ENCODE assay signal across 13 cellular contexts in genomic region chr5:33272288-33272687, GRCh38.
A peak's percentile ranks its signal among the peaks of the same experiment; 100 is the strongest.
DNase-seq lines count a peak whose midpoint lies in the region; ATAC-seq and TF ChIP-seq lines count a peak whose summit lies in the region.
"Had no signal": no experiment of that assay in that cellular context is flagged by ENCODE, and none has a peak within 500 bp of the region (broad histone marks: within the 10 kb centered on the region; RNA-seq: fewer than 3 reads in every experiment).

No MANE protein-coding gene starts in this region.

- H3K36me3 Mint-ChIP-seq in chondrocyte (ENCODE audit: low read depth): no peaks in the 10 kb centered on the region
- H3K36me3 Mint-ChIP-seq: CD4-positive, CD25-positive, alpha-beta regulatory T cell had no signal

- H3K4me3 Mint-ChIP-seq in chondrocyte (ENCODE audit: unreplicated experiment): no peak overlapping the region
- H3K4me3 Mint-ChIP-seq: CD4-positive, CD25-positive, alpha-beta regulatory T cell had no signal

- peaks cover 5% of the 10 kb centered on the region for H3K9me3 Mint-ChIP-seq in chondrocyte (ENCODE audit: low read depth)

- peaks cover 60% of the 10 kb centered on the region for H3K4me1 Mint-ChIP-seq in chondrocyte (ENCODE audit: low read depth)
- H3K4me1 Mint-ChIP-seq: CD4-positive, CD25-positive, alpha-beta regulatory T cell had no signal

- peak; percentile 52 for DNase-seq in AG09319 (ENCODE audit: extremely low read depth, low read depth)
- DNase-seq in LoVo (ENCODE audit: low spot score): peak; percentile 25
- DNase-seq in chondrocyte (ENCODE audit: low spot score): no peak
- DNase-seq in kidney tubule cell (ENCODE audit: low spot score): peak; percentile 92
- no peak for DNase-seq in NCI-H82 treated with DMSO at 0.1 percent for 48 hours (lab: John Stamatoyannopoulos, UW; ENCODE audit: unreplicated experiment)
- DNase-seq: activated CD4-positive, alpha-beta T cell treated with anti-CD3 and anti-CD28 coated beads, Interleukin-2, amount 50 U/mL, for 48 hours; CD4-positive, CD25-positive, alpha-beta regulatory T cell; colonic mucosa; NCI-H524; right cardiac atrium had no signal

- no peaks in the 10 kb centered on the region for H3K27me3 Mint-ChIP-seq in chondrocyte (ENCODE audit: low read depth)

- no peak for TF ChIP-seq CTCF in AG09319 (IDR thresholded peaks at IDR 0.05; ENCODE audit: low read depth, low read length)
- TF ChIP-seq CTCF in chondrocyte (IDR thresholded peaks at IDR 0.05): no peak

- ATAC-seq in GM19328 (IDR thresholded peaks at IDR 0.05; ENCODE audit: unreplicated experiment) (no peak), GM18520 (IDR thresholded peaks at IDR 0.05; ENCODE audit: unreplicated experiment) (no peak), GM18867 (IDR thresholded peaks at IDR 0.05; ENCODE audit: unreplicated experiment) (no peak)

- H3K27ac Mint-ChIP-seq in chondrocyte (ENCODE audit: unreplicated experiment): peak overlapping the region; percentile 82
- H3K27ac Mint-ChIP-seq: CD4-positive, CD25-positive, alpha-beta regulatory T cell had no signal

Comparison
In these comparisons a context has a peak if more than half of its experiments do, and no peak if none do; other contexts are left out.
1. DNase-seq: peak in AG09319 (single experiment), LoVo (single experiment) and kidney tubule cell (single experiment); none in chondrocyte (single experiment) and NCI-H82 treated with DMSO at 0.1 percent for 48 hours (single experiment).